ENCODE assay signal across 8 cellular contexts in the genomic region with DNA sequence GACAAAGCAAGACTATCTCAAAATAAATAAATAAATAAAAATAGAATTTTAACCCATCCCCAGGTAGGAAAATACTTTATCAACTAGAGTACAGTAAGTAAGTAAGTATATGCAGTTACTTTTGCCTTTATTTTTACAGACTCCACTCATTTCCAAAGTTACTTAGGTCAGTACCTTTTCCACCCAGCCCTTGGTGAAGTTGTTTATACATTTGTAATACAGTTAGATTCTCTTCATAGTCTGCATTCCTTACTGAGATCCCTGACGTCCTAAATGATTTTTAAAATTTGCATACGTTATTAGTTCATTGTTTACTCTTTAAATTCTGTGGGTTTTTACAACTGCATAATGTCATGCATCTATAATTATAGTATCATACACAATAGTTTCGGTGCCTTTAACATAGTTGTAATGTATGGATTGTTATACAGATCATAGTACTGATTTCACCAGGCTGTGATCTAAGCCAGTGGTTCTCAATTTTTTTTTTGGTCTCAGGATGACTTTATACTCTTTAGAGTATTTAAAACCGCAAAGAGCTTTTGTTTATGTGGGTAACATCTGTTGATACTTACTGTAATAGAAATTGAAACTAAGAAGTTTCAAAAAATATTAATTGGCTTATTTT. TPM values are rescaled to one million over a fixed set of nuclear protein-coding genes. Genes with fewer than 3 reads are reported as not detected.
DNase-seq lines count a peak whose midpoint lies in the region; ATAC-seq and TF ChIP-seq lines count a peak whose summit lies in the region.

No MANE protein-coding gene starts in this region.

- TF ChIP-seq EP300 in upper lobe of left lung (IDR thresholded peaks at IDR 0.05) = no peak

- H3K9me3 ChIP-seq in upper lobe of left lung = no peaks in the 10 kb centered on the region

- TF ChIP-seq CTCF in upper lobe of left lung (IDR thresholded peaks at IDR 0.05) = no peak

- ATAC-seq in GM21390 (IDR thresholded peaks at IDR 0.05; ENCODE audit: unreplicated experiment) (peak; percentile 94), HG03442 (IDR thresholded peaks at IDR 0.05; ENCODE audit: unreplicated experiment) (peak; percentile 92), upper lobe of left lung (ENCODE audit: low FRiP score in 2 of 2) (no peak)

- H3K36me3 ChIP-seq in upper lobe of left lung = peaks cover 0 to 6% (median 0%) of the 10 kb centered on the region in 4 donors

- TF ChIP-seq POLR2A in upper lobe of left lung (IDR thresholded peaks at IDR 0.05) = no peak

- WGBS in upper lobe of left lung, 2 donors = 60% methylated on average over 4 of the region's 4 CpGs

- H3K4me1 ChIP-seq in upper lobe of left lung = peaks cover 0 to 7% (median 2%) of the 10 kb centered on the region in 4 donors

- no peak overlapping the region for H3K4me3 ChIP-seq in upper lobe of left lung

- no peak overlapping the region for H3K27ac ChIP-seq in upper lobe of left lung

- DNase-seq in GM04503 (ENCODE audit: low read depth) (peak; percentile 20), fibroblast of gingiva (ENCODE audit: low read depth) (peak; percentile 64), OCI-M1 (lab: John Stamatoyannopoulos, UW) (no peak), NCI-H1694 treated with DMSO at 0.1 percent for 48 hours (lab: John Stamatoyannopoulos, UW) (no peak), upper lobe of left lung (no peak)
- DNase-seq in stimulated activated CD8-positive, alpha-beta memory T cell treated with anti-CD3 and anti-CD28 coated beads, Interleukin-4, amount 100 ng/mL, for 48 hours = no peak

- no peaks in the 10 kb centered on the region for H3K27me3 ChIP-seq in upper lobe of left lung

RNA-seq across cellular contexts. Expression of a gene that starts 10.4 kb away (rescaled TPM):
- total RNA-seq in upper lobe of left lung = 10 to 100 TPM in 4 of 6 donors, 1 to 10 TPM in 2; 5.0 to 17.8 (median 14.1) TPM

RNA-seq across cellular contexts. Expression of a gene that starts 10.6 kb away (rescaled TPM):
- total RNA-seq in upper lobe of left lung = 10 to 100 TPM; 12.5 to 49.2 (median 19.5) TPM

RNA-seq across cellular contexts. Expression of a gene that starts 41.3 kb away (rescaled TPM):
- 10 to 100 TPM; 27.1 to 89.1 (median 39.3) TPM for total RNA-seq in upper lobe of left lung

Comparison
In these comparisons a context has a peak if more than half of its experiments do, and no peak if none do; other contexts are left out.
1. DNase-seq: peak in GM04503 (single experiment) and fibroblast of gingiva (single experiment); none in OCI-M1 (single experiment), stimulated activated CD8-positive, alpha-beta memory T cell treated with anti-CD3 and anti-CD28 coated beads, Interleukin-4, amount 100 ng/mL, for 48 hours (single experiment), NCI-H1694 treated with DMSO at 0.1 percent for 48 hours (single experiment) and upper lobe of left lung (0 of 2).
2. ATAC-seq: peak in GM21390 (single experiment) and HG03442 (single experiment); none in upper lobe of left lung (0 of 2).